In the genomic region with DNA sequence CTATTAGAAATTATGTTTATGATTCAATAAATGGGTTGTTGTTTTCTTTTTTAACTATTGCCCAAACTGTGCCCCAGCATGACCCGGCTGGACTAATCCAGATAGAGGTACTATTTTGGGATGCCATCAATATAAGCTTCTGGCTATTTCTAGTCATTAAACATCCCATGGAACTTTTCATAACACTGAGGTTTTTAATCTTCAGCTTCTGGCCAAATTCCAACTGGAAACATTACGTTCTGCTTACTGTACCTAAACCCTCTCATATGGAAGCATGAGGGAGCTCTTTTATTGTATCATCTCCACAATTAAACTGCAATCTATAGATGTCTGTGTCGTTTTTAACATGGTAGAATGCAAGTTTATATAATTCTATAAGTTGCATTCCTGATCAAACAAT, we compare ENCODE assay signal across 22 cellular contexts.
"Had no signal": no experiment of that assay in that cellular context is flagged by ENCODE, and none has a peak within 500 bp of the region (broad histone marks: within the 10 kb centered on the region; RNA-seq: fewer than 3 reads in every experiment).

No MANE protein-coding gene starts in this region.

- H3K4me3 Mint-ChIP-seq: nephron progenitor cell had no signal

- H3K36me3 ChIP-seq: colonic mucosa, gastrocnemius medialis, heart right ventricle, prostate gland, right lobe of liver, stomach, thoracic aorta, transverse colon had no signal

- H3K4me3 ChIP-seq: colonic mucosa, gastrocnemius medialis, heart right ventricle, prostate gland, right lobe of liver, stomach, thoracic aorta, transverse colon had no signal

- H3K9ac ChIP-seq: parathyroid adenoma had no signal

- H3K79me2 ChIP-seq: parathyroid adenoma had no signal

- H3K9me3 ChIP-seq: colonic mucosa, gastrocnemius medialis, heart right ventricle, prostate gland, right lobe of liver, stomach, thoracic aorta, transverse colon had no signal

- H3K27ac Mint-ChIP-seq: nephron progenitor cell had no signal

- H3K4me1 Mint-ChIP-seq: nephron progenitor cell had no signal

- H3K4me1 ChIP-seq: colonic mucosa, gastrocnemius medialis, heart right ventricle, parathyroid adenoma, prostate gland, right lobe of liver, stomach, transverse colon had no signal

- H2AFZ ChIP-seq: parathyroid adenoma had no signal

- H3K27ac ChIP-seq: colonic mucosa, gastrocnemius medialis, heart right ventricle, parathyroid adenoma, prostate gland, right lobe of liver, thoracic aorta, transverse colon had no signal

- ATAC-seq: gastrocnemius medialis, heart right ventricle, left lobe of liver, right lobe of liver had no signal

- H3K27me3 ChIP-seq: colonic mucosa, gastrocnemius medialis, heart right ventricle, right lobe of liver, stomach, transverse colon had no signal

- DNase-seq: cerebellar nuclear complex; colonic mucosa; dermis blood vessel endothelial cell; erythroblast; gastrocnemius medialis; heart right ventricle; hypothalamus; islet precursor cell; mammary epithelial cell; midbrain; nephron progenitor cell; right lobe of liver; stimulated activated CD4-positive, alpha-beta T cell treated with anti-CD3 and anti-CD28 coated beads, Interleukin-2, amount 100 ng/mL, for 24 hours; stimulated activated CD4-positive, alpha-beta T cell treated with anti-CD3 and anti-CD28 coated beads, Interleukin-4, amount 100 ng/mL, for 4 hours; stimulated activated naive CD4-positive, alpha-beta T cell; stomach; substantia nigra; transverse colon had no signal
